In the genomic region with DNA sequence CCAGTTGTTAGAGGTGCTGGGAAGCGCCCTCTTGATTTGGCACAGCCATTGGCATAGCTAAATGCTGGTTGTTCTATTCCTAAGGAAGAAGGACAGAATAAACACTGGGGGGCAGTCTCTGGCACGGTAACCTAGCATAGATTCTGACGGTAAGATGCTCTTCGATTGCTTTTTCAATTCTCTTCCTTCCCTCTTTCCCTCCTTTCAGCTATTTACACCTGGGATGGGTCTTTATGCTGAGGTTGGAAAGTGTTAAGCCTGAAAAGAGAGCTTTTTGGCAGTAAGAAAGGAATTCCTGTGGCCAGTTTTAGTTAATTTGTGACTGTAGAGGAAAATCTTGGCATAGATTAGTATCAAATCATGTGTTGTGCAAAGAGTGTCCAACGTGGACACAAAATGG, we compare ENCODE assay signal across 9 cellular contexts.
DNase-seq lines count a peak whose midpoint lies in the region; ATAC-seq, FAIRE-seq and TF ChIP-seq lines count a peak whose summit lies in the region.
"Had no signal": no experiment of that assay in that cellular context is flagged by ENCODE, and none has a peak within 500 bp of the region (broad histone marks: within the 10 kb centered on the region; RNA-seq: fewer than 3 reads in every experiment).

No MANE protein-coding gene starts in this region.

- ATAC-seq in HG03439 (IDR thresholded peaks at IDR 0.05; ENCODE audit: unreplicated experiment), result no peak
- ATAC-seq in HG03565 (IDR thresholded peaks at IDR 0.05; ENCODE audit: unreplicated experiment), result no peak
- ATAC-seq in GM19324 (IDR thresholded peaks at IDR 0.05; ENCODE audit: low FRiP score, unreplicated experiment), result no peak

- DNase-seq in stimulated activated CD4-positive, alpha-beta T cell treated with anti-CD3 and anti-CD28 coated beads, Interleukin-4, amount 100 ng/mL, for 1 hour, result peak; percentile 2
- DNase-seq in stimulated activated CD4-positive, alpha-beta T cell treated with anti-CD3 and anti-CD28 coated beads, Interleukin-12 subunit alpha, Interleukin-12 subunit beta, amount 100 ng/mL, for 4 hours, result no peak
- DNase-seq in NCI-H524 treated with DMSO at 0.1 percent for 48 hours (lab: John Stamatoyannopoulos, UW), result peak; percentile 73
- peak in 1 of 2 donors; percentile 60 for DNase-seq in foreskin fibroblast
- peak; percentile 50 for DNase-seq in urothelium cell line (ENCODE audit: low spot score)
- DNase-seq: retina had no signal

- TF ChIP-seq CTCF in foreskin fibroblast (IDR thresholded peaks at IDR 0.05; ENCODE audit: low read depth, low read length), result peak; percentile 34

- H3K4me3 ChIP-seq in foreskin fibroblast (ENCODE audit: low read depth in 1 of 2, low read length in 2 of 2), result no peak overlapping the region

- peak; percentile 65 for FAIRE-seq in urothelium cell line (lab: Jason Lieb, UNC)
